25 cellular contexts compared by ENCODE assay signal in genomic region chr16:71920658-71921057, GRCh38.
"Had no signal": no experiment of that assay in that cellular context is flagged by ENCODE, and none has a peak within 500 bp of the region (broad histone marks: within the 10 kb centered on the region; RNA-seq: fewer than 3 reads in every experiment).

No MANE protein-coding gene starts in this region.

- H3K4me1 Mint-ChIP-seq: endodermal cell had no signal

- DNase-seq: activated CD4-positive, alpha-beta T cell treated with anti-CD3 and anti-CD28 coated beads, Interleukin-2, amount 50 U/mL, for 1 hour; activated CD4-positive, CD25-positive, alpha-beta regulatory T cell treated with anti-CD3 and anti-CD28 coated beads, Interleukin-2, amount 50 U/mL, for 72 hours; central memory CD4-positive, alpha-beta T cell; endodermal cell; foreskin keratinocyte; heart left ventricle; kidney glomerular epithelial cell; left lung; lower lobe of right lung; mesendoderm; posterior cingulate gyrus; right cardiac atrium; spleen; substantia nigra; T-helper 9 cell; upper lobe of left lung had no signal

- H3K9me3 Mint-ChIP-seq: activated T-helper 2 cell treated with anti-CD3 and anti-CD28 coated beads, Interferon-gamma antibody, Interleukin-2, Interleukin-4, amounts not matched to agents 10 μg/mL and 5 μg/mL and 100 μg/mL, durations not matched to agents 14 hours and 24 hours and 36 hours; endodermal cell; nephron; stimulated activated naive CD8-positive, alpha-beta T cell treated with anti-CD3 and anti-CD28 coated beads, Interleukin-15, Interleukin-2, amounts not matched to agents 100 ng/mL and 50 ng/mL, for 24 hours had no signal

- H3K27me3 Mint-ChIP-seq: stimulated activated naive CD8-positive, alpha-beta T cell treated with anti-CD3 and anti-CD28 coated beads, Interleukin-15, Interleukin-2, amounts not matched to agents 100 ng/mL and 50 ng/mL, for 24 hours had no signal

- H3K27me3 ChIP-seq: breast epithelium, esophagus muscularis mucosa, foreskin keratinocyte, heart left ventricle, left lung, spleen, upper lobe of left lung, vagina had no signal

- ATAC-seq: activated naive CD4-positive, alpha-beta T cell treated with anti-CD3 and anti-CD28 coated beads, Interleukin-2, amount 50 U/mL, for 72 hours; foreskin keratinocyte; heart left ventricle; left lung; lower lobe of right lung; right cardiac atrium had no signal

- H3K27ac ChIP-seq: breast epithelium, esophagus muscularis mucosa, foreskin keratinocyte, heart left ventricle, lower lobe of right lung, SK-N-MC, spleen, upper lobe of left lung, vagina, VCaP had no signal

- H3K27ac Mint-ChIP-seq: activated T-helper 2 cell treated with anti-CD3 and anti-CD28 coated beads, Interferon-gamma antibody, Interleukin-2, Interleukin-4, amounts not matched to agents 10 μg/mL and 5 μg/mL and 100 μg/mL, durations not matched to agents 14 hours and 24 hours and 36 hours; endodermal cell; nephron; stimulated activated naive CD8-positive, alpha-beta T cell treated with anti-CD3 and anti-CD28 coated beads, Interleukin-15, Interleukin-2, amounts not matched to agents 100 ng/mL and 50 ng/mL, for 24 hours had no signal

- H3K4me3 Mint-ChIP-seq: endodermal cell; nephron; stimulated activated naive CD8-positive, alpha-beta T cell treated with anti-CD3 and anti-CD28 coated beads, Interleukin-15, Interleukin-2, amounts not matched to agents 100 ng/mL and 50 ng/mL, for 24 hours had no signal

- H3K9me3 ChIP-seq: breast epithelium, esophagus muscularis mucosa, left lung, lower lobe of right lung, upper lobe of left lung, vagina had no signal

- H3K4me1 ChIP-seq: breast epithelium, foreskin keratinocyte had no signal

- H3K4me3 ChIP-seq: breast epithelium, esophagus muscularis mucosa, heart left ventricle, left lung, lower lobe of right lung, SK-N-MC, spleen, upper lobe of left lung, vagina had no signal
